In genomic region chr2:162343492-162343823, GRCh38 we compare ENCODE assay signal across 8 cellular contexts. TPM values are rescaled to one million over a fixed set of nuclear protein-coding genes. Genes with fewer than 3 reads are reported as not detected.
DNase-seq lines count a peak whose midpoint lies in the region; ATAC-seq, FAIRE-seq and TF ChIP-seq lines count a peak whose summit lies in the region.

No MANE protein-coding gene starts in this region.

- H3K36me3 ChIP-seq in SJSA1 = no peaks in the 10 kb centered on the region

- no peaks in the 10 kb centered on the region for H3K9me3 ChIP-seq in SJSA1 (replicated peaks)

- DNase-seq in SJSA1 (ENCODE audit: low read depth in 1 of 2, low spot score in 2 of 2) (no peak), foreskin fibroblast (no peak), DMS 273 (lab: John Stamatoyannopoulos, UW; ENCODE audit: unreplicated experiment) (no peak), D721Med (ENCODE audit: insufficient read length, low spot score) (no peak), DMS114 treated with DMSO at 0.1 percent for 48 hours (lab: John Stamatoyannopoulos, UW; ENCODE audit: unreplicated experiment) (no peak)

- no peak overlapping the region for H3K27ac ChIP-seq in SJSA1
- H3K27ac ChIP-seq in skin epidermis = no peak overlapping the region

- H3K27me3 ChIP-seq in SJSA1 (replicated peaks) = no peaks in the 10 kb centered on the region

- no peak for FAIRE-seq in D721Med (lab: Jason Lieb, UNC)

- peaks cover 10% of the 10 kb centered on the region; the same call in 1 of the 2 replicates for H3K4me1 ChIP-seq in SJSA1 (replicated peaks)

- ATAC-seq in GM19397 (IDR thresholded peaks at IDR 0.05; ENCODE audit: unreplicated experiment) (peak; percentile 1), HG02981 (IDR thresholded peaks at IDR 0.05; ENCODE audit: unreplicated experiment) (no peak)

- peak overlapping the region; percentile 64 for H3K4me3 ChIP-seq in SJSA1
- peak overlapping the region; percentile 79 to 87 for H3K4me3 ChIP-seq in foreskin fibroblast (ENCODE audit: low read depth in 1 of 2, low read length in 2 of 2)
- peak overlapping the region; percentile 55 to 78 (median 70) for H3K4me3 ChIP-seq in skin epidermis

- TF ChIP-seq CTCF in foreskin fibroblast (IDR thresholded peaks at IDR 0.05; ENCODE audit: low read depth, low read length) (no peak), D721Med (IDR thresholded peaks at IDR 0.05; ENCODE audit: insufficient read depth, missing control alignments) (no peak)

RNA-seq across cellular contexts. Expression of gene GCA, which starts 0.5 kb away (rescaled TPM):
- 3.1 and 6.8 TPM in 2 replicates for total RNA-seq in SJSA1 (2014; rRNA removed; shearing (Covaris generic))

RNA-seq across cellular contexts. Expression of gene IFIH1, which starts 25.0 kb away (rescaled TPM):
- 2.7 and 2.8 TPM in 2 replicates for total RNA-seq in SJSA1 (2014; rRNA removed; shearing (Covaris generic))
